ENCODE assay signal across 21 cellular contexts in the genomic region with DNA sequence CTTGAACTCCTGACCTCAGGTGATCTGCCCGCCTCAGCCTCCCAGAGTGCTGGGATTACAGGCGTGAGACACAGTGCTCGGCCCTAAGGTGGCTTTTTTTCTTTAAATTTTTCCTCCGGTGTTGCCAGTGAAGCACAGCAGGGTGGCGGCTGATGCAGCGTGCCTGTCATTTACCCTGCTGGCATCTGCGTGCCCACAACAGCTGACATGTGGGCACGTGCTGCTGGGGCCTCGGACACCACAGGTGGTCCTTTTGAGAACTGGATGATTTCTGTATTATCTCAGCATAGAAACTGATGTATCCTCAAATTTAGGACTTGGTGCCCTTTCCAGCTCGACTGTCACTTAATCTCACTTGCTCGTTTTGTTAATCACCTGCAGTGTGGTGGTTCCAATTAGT. TPM values are rescaled to one million over a fixed set of nuclear protein-coding genes. Genes with fewer than 3 reads are reported as not detected.
DNase-seq lines count a peak whose midpoint lies in the region; ATAC-seq, FAIRE-seq and TF ChIP-seq lines count a peak whose summit lies in the region.
"Had no signal": no experiment of that assay in that cellular context is flagged by ENCODE, and none has a peak within 500 bp of the region (broad histone marks: within the 10 kb centered on the region; RNA-seq: fewer than 3 reads in every experiment).

No MANE protein-coding gene starts in this region.

- H3K4me3 ChIP-seq in astrocyte (ENCODE audit: insufficient read depth, low read depth, low read length) (no peak overlapping the region), MG63 (no peak overlapping the region), small intestine (ENCODE audit: low read depth in 1 of 2, low read length in 2 of 2) (no peak overlapping the region), upper lobe of left lung (no peak overlapping the region)
- H3K4me3 ChIP-seq: BLaER1 treated with 17β-estradiol and CSF1 and Interleukin-3, amounts not matched to agents 10 nM and 100 nM; GM12878; GM23248 had no signal

- FAIRE-seq in astrocyte (lab: Jason Lieb, UNC) (no peak), small intestine (lab: Jason Lieb, UNC) (no peak)
- FAIRE-seq: GM12878, GM18507, H54, HTR-8/SVneo had no signal

- TF ChIP-seq POLR2A in upper lobe of left lung (IDR thresholded peaks at IDR 0.05) = no peak

- DNase-seq in NCI-H2107 treated with DMSO at 0.1 percent for 48 hours (lab: John Stamatoyannopoulos, UW; ENCODE audit: unreplicated experiment) (peak; percentile 24), NCI-H2107 (lab: John Stamatoyannopoulos, UW) (no peak), LHCN-M2 (ENCODE audit: low read depth) (peak; percentile 19), astrocyte (ENCODE audit: low read depth) (no peak), retina (peak; percentile 13), MG63 (no peak), small intestine (no peak), upper lobe of left lung (no peak)
- DNase-seq: 8988T; ACHN; Calu3; CD4-positive, CD25-positive, alpha-beta regulatory T cell; DMS 273 treated with DMSO at 0.1 percent for 48 hours; GM23248 had no signal

- H3K4me1 Mint-ChIP-seq in astrocyte (ENCODE audit: low read depth, unreplicated experiment) = no peaks in the 10 kb centered on the region

- H3K27ac ChIP-seq in astrocyte (ENCODE audit: low read depth, low read length) (no peak overlapping the region), small intestine (ENCODE audit: low read depth in 1 of 2, low read length in 1 of 2) (no peak overlapping the region), upper lobe of left lung (no peak overlapping the region)
- H3K27ac ChIP-seq: BLaER1 treated with 17β-estradiol and CSF1 and Interleukin-3, amounts not matched to agents 10 nM and 100 nM; GM23248 had no signal

- H3K36me3 ChIP-seq in astrocyte (ENCODE audit: insufficient read depth, low read length) = peaks cover 40% of the 10 kb centered on the region
- peaks cover 8% of the 10 kb centered on the region for H3K36me3 ChIP-seq in MG63
- peaks cover 23 to 37% of the 10 kb centered on the region in 2 donors for H3K36me3 ChIP-seq in small intestine (ENCODE audit: control insufficient read depth in 2 of 2, insufficient read depth in 2 of 2, low read length in 2 of 2)
- H3K36me3 ChIP-seq in upper lobe of left lung = peaks cover 48 to 100% (median 80%) of the 10 kb centered on the region in 4 donors

- H3K36me3 Mint-ChIP-seq in astrocyte (ENCODE audit: low read depth, unreplicated experiment) = peaks cover 17% of the 10 kb centered on the region

- H3K9me3 ChIP-seq in astrocyte (ENCODE audit: insufficient read depth, low read depth, low read length) = no peaks in the 10 kb centered on the region
- no peaks in the 10 kb centered on the region for H3K9me3 ChIP-seq in MG63
- no peaks in the 10 kb centered on the region for H3K9me3 ChIP-seq in small intestine (ENCODE audit: control insufficient read depth, low read depth)
- no peaks in the 10 kb centered on the region for H3K9me3 ChIP-seq in upper lobe of left lung
- H3K9me3 ChIP-seq: BLaER1 treated with 17β-estradiol and CSF1 and Interleukin-3, amounts not matched to agents 10 nM and 100 nM had no signal

- no peak overlapping the region for H3K9ac ChIP-seq in astrocyte (ENCODE audit: low read length)
- H3K9ac ChIP-seq: BLaER1 treated with 17β-estradiol and CSF1 and Interleukin-3, amounts not matched to agents 10 nM and 100 nM; GM23248 had no signal

- no peak overlapping the region for H2AFZ ChIP-seq in astrocyte (ENCODE audit: low read depth, low read length)
- H2AFZ ChIP-seq: GM23248 had no signal

- no peaks in the 10 kb centered on the region for H3K27me3 Mint-ChIP-seq in astrocyte (ENCODE audit: low read depth, unreplicated experiment)
- H3K27me3 Mint-ChIP-seq: CD4-positive, CD25-positive, alpha-beta regulatory T cell had no signal

- ATAC-seq in upper lobe of left lung (ENCODE audit: low FRiP score in 2 of 2) = no peak
- ATAC-seq: GM12878, HCT116 had no signal

- TF ChIP-seq CTCF in astrocyte (IDR thresholded peaks at IDR 0.05; ENCODE audit: insufficient read depth, low read depth, low read length) (no peak), upper lobe of left lung (IDR thresholded peaks at IDR 0.05) (no peak)

- no peak overlapping the region for H3K4me3 Mint-ChIP-seq in astrocyte (ENCODE audit: unreplicated experiment)
- H3K4me3 Mint-ChIP-seq: CD4-positive, CD25-positive, alpha-beta regulatory T cell had no signal

- no peak overlapping the region for H3K4me2 ChIP-seq in astrocyte (ENCODE audit: low read length)
- H3K4me2 ChIP-seq: BLaER1 treated with 17β-estradiol and CSF1 and Interleukin-3, amounts not matched to agents 10 nM and 100 nM had no signal

- peaks cover 5% of the 10 kb centered on the region for H3K79me2 ChIP-seq in astrocyte (ENCODE audit: insufficient read depth, low read length)

- 94 to 96% (median 95%) methylated on average over 11 of the region's 11 CpGs for WGBS in small intestine, 3 donors
- WGBS in upper lobe of left lung, 2 donors = 94 to 96% methylated on average over 11 of the region's 11 CpGs

- no peak for TF ChIP-seq EP300 in upper lobe of left lung (IDR thresholded peaks at IDR 0.05)

- H4K20me1 ChIP-seq in astrocyte (ENCODE audit: insufficient read depth, low read length) = peaks cover 7% of the 10 kb centered on the region

- H3K4me1 ChIP-seq in astrocyte (ENCODE audit: insufficient read depth, low read length) (no peaks in the 10 kb centered on the region), small intestine (ENCODE audit: control insufficient read depth in 2 of 2, insufficient read depth in 1 of 2, low read depth in 1 of 2, low read length in 1 of 2) (no peaks in the 10 kb centered on the region), upper lobe of left lung (no peaks in the 10 kb centered on the region)

- peak overlapping the region; percentile 18 for H3K27ac Mint-ChIP-seq in astrocyte (ENCODE audit: unreplicated experiment)
- H3K27ac Mint-ChIP-seq: CD4-positive, CD25-positive, alpha-beta regulatory T cell had no signal

- no peaks in the 10 kb centered on the region for H3K9me3 Mint-ChIP-seq in astrocyte (ENCODE audit: unreplicated experiment)
- H3K9me3 Mint-ChIP-seq: CD4-positive, CD25-positive, alpha-beta regulatory T cell had no signal

- H3K27me3 ChIP-seq in astrocyte (ENCODE audit: insufficient read depth, low read length) (no peaks in the 10 kb centered on the region), MG63 (no peaks in the 10 kb centered on the region), small intestine (ENCODE audit: control insufficient read depth in 2 of 2, insufficient read depth in 2 of 2, low read length in 2 of 2) (no peaks in the 10 kb centered on the region), upper lobe of left lung (no peaks in the 10 kb centered on the region)
- H3K27me3 ChIP-seq: BLaER1 treated with 17β-estradiol and CSF1 and Interleukin-3, amounts not matched to agents 10 nM and 100 nM had no signal

RNA-seq across cellular contexts. Expression of a gene that starts 31.2 kb away (rescaled TPM):
- total RNA-seq in LHCN-M2 (2014; rRNA removed) (not detected in 2 replicates), astrocyte (0.43 TPM in 1 of 2 replicates, not detected in the other), upper lobe of left lung (1 to 10 TPM in 1 of 6 donors, under 1 TPM in 2, not detected in 3; 0.37 to 1.2 (median 0.63) TPM)
- not detected for polyA plus RNA-seq in LHCN-M2 (2012)
- total RNA-seq in MG63 (2014; rRNA removed; shearing (Covaris generic); ENCODE audit: low replicate concordance) = not detected in 2 replicates
- 1 to 10 TPM in 2 of 3 donors, under 1 TPM in 1; 0.48 to 5.8 (median 3.0) TPM for polyA plus RNA-seq in small intestine
- total RNA-seq: Calu3; CD4-positive, CD25-positive, alpha-beta regulatory T cell; Daoy; GM12878; GM23248 had no signal
- polyA plus RNA-seq: CD4-positive, CD25-positive, alpha-beta regulatory T cell had no signal

Comparison
In these comparisons a context has a peak if more than half of its experiments do, and no peak if none do; other contexts are left out.
1. DNase-seq: peak in NCI-H2107 treated with DMSO at 0.1 percent for 48 hours (single experiment), LHCN-M2 (single experiment) and retina (single experiment); none in NCI-H2107 (single experiment), astrocyte (single experiment), MG63 (single experiment), small intestine (single experiment) and upper lobe of left lung (0 of 2).